In genomic region chr3:58642846-58643245, GRCh38 we compare ENCODE assay signal across 32 cellular contexts. TPM values are rescaled to one million over a fixed set of nuclear protein-coding genes. Genes with fewer than 3 reads are reported as not detected.
"Had no signal": no experiment of that assay in that cellular context is flagged by ENCODE, and none has a peak within 500 bp of the region (broad histone marks: within the 10 kb centered on the region; RNA-seq: fewer than 3 reads in every experiment).

No MANE protein-coding gene starts in this region.

- H3K9me3 Mint-ChIP-seq: immature natural killer cell; naive B cell; natural killer cell; stimulated activated memory B cell treated with anti-CD40 and anti-IgM and Interleukin-4, amounts not matched to agents 10 μg/mL and 1 μg/mL and 100 μg/mL, for 72 hours; stimulated activated naive CD8-positive, alpha-beta T cell treated with anti-CD3 and anti-CD28 coated beads, Interleukin-15, amount 100 ng/mL, for 72 hours had no signal

- H3K27ac Mint-ChIP-seq: immature natural killer cell; mesothelial cell of epicardium; natural killer cell; progenitor cell of endocrine pancreas; stimulated activated memory B cell treated with anti-CD40 and anti-IgM and Interleukin-4, amounts not matched to agents 10 μg/mL and 1 μg/mL and 100 μg/mL, for 72 hours; type B pancreatic cell had no signal

- H3K36me3 Mint-ChIP-seq: immature natural killer cell; mesothelial cell of epicardium; naive B cell; natural killer cell; stimulated activated memory B cell treated with anti-CD40 and anti-IgM and Interleukin-4, amounts not matched to agents 10 μg/mL and 1 μg/mL and 100 μg/mL, for 72 hours; type B pancreatic cell had no signal

- H3K27me3 Mint-ChIP-seq: naive B cell; stimulated activated naive CD8-positive, alpha-beta T cell treated with anti-CD3 and anti-CD28 coated beads, Interleukin-15, amount 100 ng/mL, for 72 hours had no signal

- H3K4me3 Mint-ChIP-seq: immature natural killer cell; mesothelial cell of epicardium; naive B cell; natural killer cell; stimulated activated memory B cell treated with anti-CD40 and anti-IgM and Interleukin-4, amounts not matched to agents 10 μg/mL and 1 μg/mL and 100 μg/mL, for 72 hours; stimulated activated naive CD8-positive, alpha-beta T cell treated with anti-CD3 and anti-CD28 coated beads, Interleukin-15, amount 100 ng/mL, for 72 hours; type B pancreatic cell had no signal

- H3K4me1 Mint-ChIP-seq: immature natural killer cell; mesothelial cell of epicardium; stimulated activated memory B cell treated with anti-CD40 and anti-IgM and Interleukin-4, amounts not matched to agents 10 μg/mL and 1 μg/mL and 100 μg/mL, for 72 hours; stimulated activated naive CD8-positive, alpha-beta T cell treated with anti-CD3 and anti-CD28 coated beads, Interleukin-15, amount 100 ng/mL, for 72 hours had no signal

- ATAC-seq: left lung; lower lobe of right lung; natural killer cell; right lobe of liver; stimulated activated memory B cell treated with anti-CD40 and anti-IgM and Interleukin-4, amounts not matched to agents 10 μg/mL and 1 μg/mL and 100 μg/mL, for 72 hours; stimulated activated naive CD8-positive, alpha-beta T cell treated with anti-CD3 and anti-CD28 coated beads, Interleukin-15, amount 100 ng/mL, for 72 hours had no signal

- DNase-seq: hypothalamus; immature natural killer cell; kidney; left colon; left lung; lower lobe of right lung; mammary epithelial cell; mesendoderm; naive B cell; natural killer cell; nucleus accumbens; ovary; right lobe of liver; stimulated activated CD4-positive, alpha-beta T cell treated with anti-CD3 and anti-CD28 coated beads, Interleukin-1b, Interleukin-23, amount 100 ng/mL, for 48 hours; stimulated activated CD4-positive, alpha-beta T cell treated with anti-CD3 and anti-CD28 coated beads, Interleukin-2, amount 100 ng/mL, for 48 hours; stimulated activated CD4-positive, alpha-beta T cell treated with anti-CD3 and anti-CD28 coated beads, Interleukin-4, amount 100 ng/mL, for 4 hours; stimulated activated CD8-positive, alpha-beta memory T cell treated with anti-CD3 and anti-CD28 coated beads, Interleukin-4, amount 100 ng/mL, for 48 hours; stimulated activated naive CD4-positive, alpha-beta T cell treated with Interleukin-2 at 50 U/mL for 16 hours; stimulated activated naive CD8-positive, alpha-beta T cell treated with anti-CD3 and anti-CD28 coated beads, Interleukin-15, amount 100 ng/mL, for 72 hours; substantia nigra; uterus had no signal

RNA-seq across cellular contexts. Expression of gene FAM3D, which starts 23.7 kb away (rescaled TPM):
- total RNA-seq: liver, mammary epithelial cell, mononuclear cell, natural killer cell, progenitor cell of endocrine pancreas, renal cortical epithelial cell, right atrium auricular region, right lobe of liver, skeletal muscle tissue, temporal lobe, tibial nerve had no signal
